ENCODE assay signal across 22 cellular contexts in genomic region chr5:148141645-148142044, GRCh38. TPM values are rescaled to one million over a fixed set of nuclear protein-coding genes. Genes with fewer than 3 reads are reported as not detected.
A peak's percentile ranks its signal among the peaks of the same experiment; 100 is the strongest.
DNase-seq lines count a peak whose midpoint lies in the region; ATAC-seq, FAIRE-seq and TF ChIP-seq lines count a peak whose summit lies in the region.
"Had no signal": no experiment of that assay in that cellular context is flagged by ENCODE, and none has a peak within 500 bp of the region (broad histone marks: within the 10 kb centered on the region; RNA-seq: fewer than 3 reads in every experiment).

No MANE protein-coding gene starts in this region.

- H3K4me1 ChIP-seq in pancreas: peaks cover 7 to 27% (median 18%) of the 10 kb centered on the region in 3 donors

- WGBS in pancreas, 2 donors: 22 to 24% methylated on average over 2 of the region's 2 CpGs

- H3K4me3 ChIP-seq in pancreas: no peak overlapping the region
- no peak overlapping the region for H3K4me3 ChIP-seq in coronary artery
- H3K4me3 ChIP-seq: GM23248 had no signal

- ATAC-seq in pancreas (peak; percentile 18 to 72 (median 48)), GM18909 (IDR thresholded peaks at IDR 0.05; ENCODE audit: poor library complexity, unreplicated experiment) (no peak), sciatic nerve (no peak)
- ATAC-seq: CD8-positive, alpha-beta T cell had no signal

- H3K27ac ChIP-seq in C4-2B (peak overlapping the region; percentile 100), VCaP (peak overlapping the region; percentile 69), pancreas (no peak overlapping the region), coronary artery (no peak overlapping the region)
- H3K27ac ChIP-seq: GM23248 had no signal

- no peak for DNase-seq in pancreas
- DNase-seq in coronary artery (ENCODE audit: low spot score): no peak
- DNase-seq in sciatic nerve (ENCODE audit: low spot score): no peak
- DNase-seq: C1 segment of cervical spinal cord; Caco-2; CD4-positive, CD25-positive, alpha-beta regulatory T cell; CD8-positive, alpha-beta T cell; DMS153; DND-41; GM23248; H7; HCEC 1CT had no signal

- no peaks in the 10 kb centered on the region for H3K9me3 ChIP-seq in pancreas
- H3K9me3 ChIP-seq: Caco-2 had no signal

- no peaks in the 10 kb centered on the region for H3K27me3 ChIP-seq in pancreas

- intact Hi-C loops in pancreas (cut with DNase I): no loop called here
- intact Hi-C loops in sciatic nerve (cut with DNase I): no loop called here

- H3K36me3 ChIP-seq in pancreas: no peaks in the 10 kb centered on the region

- TF ChIP-seq CTCF in C4-2B (conservative IDR thresholded peaks at IDR 0.05) (no peak), VCaP (conservative IDR thresholded peaks at IDR 0.05) (no peak), pancreas (IDR thresholded peaks at IDR 0.05) (no peak), coronary artery (IDR thresholded peaks at IDR 0.05) (no peak)

- no peak for FAIRE-seq in pancreas (lab: Jason Lieb, UNC)
- FAIRE-seq: G401.6, GM12892, GM19239, H1 had no signal

RNA-seq across cellular contexts. Expression of gene SPINK14, which starts 26.7 kb away (rescaled TPM):
- total RNA-seq in pancreas (not detected), sciatic nerve (not detected)
- polyA plus RNA-seq in pancreas: not detected
- total RNA-seq: A172; A673; Caco-2; CD4-positive, CD25-positive, alpha-beta regulatory T cell; CD8-positive, alpha-beta T cell; GM23248; H1; H7 had no signal
- polyA plus RNA-seq: BJ; CD4-positive, CD25-positive, alpha-beta regulatory T cell; GM23248; H1 had no signal

Comparison
In these comparisons a context has a peak if more than half of its experiments do, and no peak if none do; other contexts are left out.
1. H3K27ac ChIP-seq: peak in C4-2B (single experiment) and VCaP (single experiment); none in pancreas (0 of 4) and coronary artery (0 of 2).
2. ATAC-seq: peak in pancreas (4 of 4); none in GM18909 (single experiment) and sciatic nerve (single experiment).